1 cellular context compared by ENCODE assay signal in genomic region chr2:38508311-38509039, GRCh38.
TF ChIP-seq lines count a peak whose summit lies in the region.

No MANE protein-coding gene starts in this region.

TF ChIP-seq in HepG2, 621 proteins besides CTCF, POLR2A, EP300 and RAD21 (continued from another document and continues in another):
- TF ChIP-seq FOXP4 (CRISPR knock-in tag; IDR thresholded peaks at IDR 0.05) (peak; percentile 43; the same call in 1 of the 2 replicates), PRDM10 (CRISPR knock-in tag; IDR thresholded peaks at IDR 0.05; ENCODE audit: low read depth) (no peak; the same call in 1 of the 2 replicates), TRIM22 (IDR thresholded peaks at IDR 0.05) (no peak), NKX3-1 (CRISPR knock-in tag; IDR thresholded peaks at IDR 0.05) (no peak), GPN1 (CRISPR knock-in tag; IDR thresholded peaks at IDR 0.05; ENCODE audit: borderline replicate concordance) (no peak), RXRB (CRISPR knock-in tag; IDR thresholded peaks at IDR 0.05; ENCODE audit: borderline replicate concordance) (peak; percentile 96), ARID5B (CRISPR knock-in tag; IDR thresholded peaks at IDR 0.05) (peak; percentile 81), ZFP41 (CRISPR knock-in tag; IDR thresholded peaks at IDR 0.05; ENCODE audit: borderline replicate concordance) (no peak), RXRA (CRISPR knock-in tag; IDR thresholded peaks at IDR 0.05) (peak; percentile 85), ZNF441 (CRISPR knock-in tag; IDR thresholded peaks at IDR 0.05; ENCODE audit: borderline replicate concordance) (no peak), SOX6 (IDR thresholded peaks at IDR 0.05) (no peak), SOX6 (CRISPR knock-in tag; IDR thresholded peaks at IDR 0.05) (peak; percentile 74), ZNF12 (CRISPR knock-in tag; IDR thresholded peaks at IDR 0.05) (peak; percentile 54; the same call in 1 of the 2 replicates), ZSCAN22 (CRISPR knock-in tag; IDR thresholded peaks at IDR 0.05) (no peak; the same call in 1 of the 2 replicates), ZNF34 (CRISPR knock-in tag; IDR thresholded peaks at IDR 0.05; ENCODE audit: borderline replicate concordance) (no peak), SNAPC5 (CRISPR knock-in tag; IDR thresholded peaks at IDR 0.05; ENCODE audit: borderline replicate concordance) (no peak), ZNF562 (CRISPR knock-in tag; IDR thresholded peaks at IDR 0.05; ENCODE audit: borderline replicate concordance) (no peak), ZNF792 (CRISPR knock-in tag; IDR thresholded peaks at IDR 0.05) (no peak; the same call in 1 of the 2 replicates), ZSCAN20 (CRISPR knock-in tag; IDR thresholded peaks at IDR 0.05; ENCODE audit: borderline replicate concordance) (no peak), AFF4 (CRISPR knock-in tag; IDR thresholded peaks at IDR 0.05) (no peak), ZBTB42 (CRISPR knock-in tag; IDR thresholded peaks at IDR 0.05) (no peak), ZNF329 (CRISPR knock-in tag; IDR thresholded peaks at IDR 0.05; ENCODE audit: low read depth) (no peak), AKNA (CRISPR knock-in tag; IDR thresholded peaks at IDR 0.05; ENCODE audit: borderline replicate concordance) (no peak), ZNF205 (CRISPR knock-in tag; IDR thresholded peaks at IDR 0.05) (peak; percentile 83), ZNF552 (CRISPR knock-in tag; IDR thresholded peaks at IDR 0.05; ENCODE audit: borderline replicate concordance) (no peak), PCBP1 (IDR thresholded peaks at IDR 0.05; ENCODE audit: borderline replicate concordance, low read depth, low read length) (no peak), NCOA2 (CRISPR knock-in tag; IDR thresholded peaks at IDR 0.05) (no peak), IRF1 (CRISPR knock-in tag; IDR thresholded peaks at IDR 0.05; ENCODE audit: low read depth) (no peak), TAF15 (IDR thresholded peaks at IDR 0.05; ENCODE audit: low read depth, low read length, poor library complexity, severe bottlenecking) (no peak), ZNF781 (CRISPR knock-in tag; IDR thresholded peaks at IDR 0.05; ENCODE audit: borderline replicate concordance, not compliant biosample characterization) (peak; percentile 31)
